25 cellular contexts compared by ENCODE assay signal in the genomic region with DNA sequence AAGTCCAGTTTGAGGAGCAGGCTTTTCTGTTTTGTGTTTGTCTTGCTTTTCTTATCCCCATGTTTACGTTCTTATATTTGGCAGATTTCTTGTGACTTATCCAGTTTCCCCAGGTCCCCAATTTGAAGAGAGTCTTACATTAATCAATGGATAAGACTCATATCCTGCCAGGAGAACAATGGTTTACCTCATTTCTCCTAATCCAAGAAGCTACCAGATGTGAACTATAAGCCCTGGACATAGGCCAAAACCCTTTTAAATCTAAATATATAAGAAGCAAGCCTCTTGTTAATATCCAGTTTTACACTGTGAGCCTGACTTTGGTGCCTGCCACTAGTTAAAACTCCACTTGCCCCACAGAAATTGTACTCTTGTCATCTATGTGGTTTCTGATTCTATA.
"Had no signal": no experiment of that assay in that cellular context is flagged by ENCODE, and none has a peak within 500 bp of the region (broad histone marks: within the 10 kb centered on the region; RNA-seq: fewer than 3 reads in every experiment).

No MANE protein-coding gene starts in this region.

- H3K9me3 Mint-ChIP-seq: immature natural killer cell; nephron progenitor cell; stimulated activated effector memory CD8-positive, alpha-beta T cell treated with anti-CD3 and anti-CD28 coated beads, Interleukin-12 subunit alpha, Interleukin-12 subunit beta, amount 100 ng/mL, for 72 hours had no signal

- ATAC-seq: foreskin keratinocyte; gastroesophageal sphincter; heart left ventricle; left colon; lower lobe of right lung; naive thymus-derived CD8-positive, alpha-beta T cell; sciatic nerve; stimulated activated effector memory CD8-positive, alpha-beta T cell treated with anti-CD3 and anti-CD28 coated beads, Interleukin-12 subunit alpha, Interleukin-12 subunit beta, amount 100 ng/mL, for 72 hours had no signal

- H3K4me1 Mint-ChIP-seq: immature natural killer cell; naive thymus-derived CD8-positive, alpha-beta T cell; nephron progenitor cell; stimulated activated effector memory CD8-positive, alpha-beta T cell treated with anti-CD3 and anti-CD28 coated beads, Interleukin-12 subunit alpha, Interleukin-12 subunit beta, amount 100 ng/mL, for 72 hours had no signal

- H3K36me3 Mint-ChIP-seq: naive thymus-derived CD8-positive, alpha-beta T cell; stimulated activated effector memory CD8-positive, alpha-beta T cell treated with anti-CD3 and anti-CD28 coated beads, Interleukin-12 subunit alpha, Interleukin-12 subunit beta, amount 100 ng/mL, for 72 hours had no signal

- H3K4me3 Mint-ChIP-seq: immature natural killer cell; naive thymus-derived CD8-positive, alpha-beta T cell; nephron progenitor cell; stimulated activated effector memory CD8-positive, alpha-beta T cell treated with anti-CD3 and anti-CD28 coated beads, Interleukin-12 subunit alpha, Interleukin-12 subunit beta, amount 100 ng/mL, for 72 hours had no signal

- H3K27ac Mint-ChIP-seq: immature natural killer cell; naive thymus-derived CD8-positive, alpha-beta T cell; nephron progenitor cell; stimulated activated effector memory CD8-positive, alpha-beta T cell treated with anti-CD3 and anti-CD28 coated beads, Interleukin-12 subunit alpha, Interleukin-12 subunit beta, amount 100 ng/mL, for 72 hours had no signal

- DNase-seq: cortex of kidney; dorsolateral prefrontal cortex; effector CD4-positive, alpha-beta T cell; foreskin keratinocyte; heart left ventricle; hypothalamus; immature natural killer cell; islet precursor cell; kidney glomerular epithelial cell; left colon; left ventricle myocardium inferior; lower lobe of right lung; naive thymus-derived CD8-positive, alpha-beta T cell; nephron progenitor cell; nucleus accumbens; stimulated activated CD4-positive, alpha-beta T cell treated with anti-CD3 and anti-CD28 coated beads, Interleukin-12 subunit alpha, Interleukin-12 subunit beta, amount 100 ng/mL, for 4 hours; stimulated activated CD4-positive, alpha-beta T cell treated with anti-CD3 and anti-CD28 coated beads, Interleukin-1b, Interleukin-23, amount 100 ng/mL, for 48 hours; stimulated activated CD4-positive, alpha-beta T cell treated with anti-CD3 and anti-CD28 coated beads, Interleukin-4, amount 100 ng/mL, for 1 hour; stimulated activated naive CD4-positive, alpha-beta T cell treated with Interleukin-2 at 50 U/mL for 16 hours; stomach; thyroid gland; trophoblast cell had no signal
